ENCODE assay signal across 23 cellular contexts in genomic region chr9:2199999-2200796, GRCh38.
DNase-seq lines count a peak whose midpoint lies in the region; ATAC-seq and TF ChIP-seq lines count a peak whose summit lies in the region.
"Had no signal": no experiment of that assay in that cellular context is flagged by ENCODE, and none has a peak within 500 bp of the region (broad histone marks: within the 10 kb centered on the region; RNA-seq: fewer than 3 reads in every experiment).

No MANE protein-coding gene starts in this region.

- H2BK120ac ChIP-seq in mesenchymal stem cell (ENCODE audit: low read depth, low read length): no peak overlapping the region

- no peak overlapping the region for H3K23ac ChIP-seq in mesenchymal stem cell (ENCODE audit: low read length in 2 of 2)

- H2BK15ac ChIP-seq in mesenchymal stem cell (ENCODE audit: low read depth, poor library complexity, severe bottlenecking): no peak overlapping the region

- no peak overlapping the region for H3K18ac ChIP-seq in mesenchymal stem cell (ENCODE audit: low read depth in 1 of 2, low read length in 2 of 2)

- 82% methylated on average over 7 of the region's 7 CpGs for WGBS in mesenchymal stem cell
- 93 to 98% methylated on average over 7 of the region's 7 CpGs for whole genome bisulfite sequencing in heart right ventricle, 2 donors

- H2AFZ ChIP-seq in mesenchymal stem cell (ENCODE audit: low read depth, low read length): no peak overlapping the region

- H3K14ac ChIP-seq in mesenchymal stem cell (ENCODE audit: low read length in 2 of 2): no peak overlapping the region

- H3K27me3 ChIP-seq in HUES48 (ENCODE audit: control insufficient read depth, insufficient read depth, low read length) (no peaks in the 10 kb centered on the region), mesenchymal stem cell (ENCODE audit: control insufficient read depth in 1 of 2, insufficient read depth in 1 of 2, low read length in 2 of 2) (no peaks in the 10 kb centered on the region), heart right ventricle (no peaks in the 10 kb centered on the region)
- H3K27me3 ChIP-seq: cardiac muscle cell, pancreas, right atrium auricular region, tibial artery had no signal

- H4K91ac ChIP-seq in mesenchymal stem cell (ENCODE audit: low read length): peak overlapping the region; percentile 15

- H3K36me3 Mint-ChIP-seq in activated T-helper 1 cell treated with anti-CD3 and anti-CD28 coated beads, Interleukin-12 subunit alpha, Interleukin-12 subunit beta, Interleukin-2, Interleukin-4 antibody, amounts not matched to agents 30 ng/mL and 10 ng/mL and 1 ng/mL, durations not matched to agents 14 hours and 24 hours and 36 hours (ENCODE audit: low read depth): peaks cover 16% of the 10 kb centered on the region

- no peak overlapping the region for H3K4me3 Mint-ChIP-seq in activated T-helper 1 cell treated with anti-CD3 and anti-CD28 coated beads, Interleukin-12 subunit alpha, Interleukin-12 subunit beta, Interleukin-2, Interleukin-4 antibody, amounts not matched to agents 30 ng/mL and 10 ng/mL and 1 ng/mL, durations not matched to agents 14 hours and 24 hours and 36 hours
- H3K4me3 Mint-ChIP-seq: nephron; stimulated activated naive CD8-positive, alpha-beta T cell treated with anti-CD3 and anti-CD28 coated beads, Interleukin-15, amount 100 ng/mL, for 72 hours; T-helper 2 cell treated with Interferon-gamma antibody and Interleukin-4, amounts not matched to agents 5 μg/mL and 100 μg/mL, for 36 hours had no signal

- H3K27ac ChIP-seq in HUES48 (ENCODE audit: low read depth, low read length) (peak overlapping the region; percentile 67), mesenchymal stem cell (ENCODE audit: low read length, poor library complexity, severe bottlenecking) (no peak overlapping the region), heart right ventricle (no peak overlapping the region)
- H3K27ac ChIP-seq: cardiac muscle cell, pancreas, right atrium auricular region, tibial artery, VCaP had no signal

- H2AK5ac ChIP-seq in mesenchymal stem cell (ENCODE audit: low read length, severe bottlenecking): no peak overlapping the region

- H2BK12ac ChIP-seq in mesenchymal stem cell (ENCODE audit: low read length in 2 of 2): no peak overlapping the region

- H3K27ac Mint-ChIP-seq in activated T-helper 1 cell treated with anti-CD3 and anti-CD28 coated beads, Interleukin-12 subunit alpha, Interleukin-12 subunit beta, Interleukin-2, Interleukin-4 antibody, amounts not matched to agents 30 ng/mL and 10 ng/mL and 1 ng/mL, durations not matched to agents 14 hours and 24 hours and 36 hours: peak overlapping the region; percentile 25
- H3K27ac Mint-ChIP-seq: nephron; T-helper 2 cell treated with Interferon-gamma antibody and Interleukin-4, amounts not matched to agents 5 μg/mL and 100 μg/mL, for 36 hours had no signal

- H4K8ac ChIP-seq in mesenchymal stem cell (ENCODE audit: low read length): no peak overlapping the region

- no peaks in the 10 kb centered on the region for H3K27me3 Mint-ChIP-seq in activated T-helper 1 cell treated with anti-CD3 and anti-CD28 coated beads, Interleukin-12 subunit alpha, Interleukin-12 subunit beta, Interleukin-2, Interleukin-4 antibody, amounts not matched to agents 30 ng/mL and 10 ng/mL and 1 ng/mL, durations not matched to agents 14 hours and 24 hours and 36 hours (ENCODE audit: insufficient read depth)
- H3K27me3 Mint-ChIP-seq: stimulated activated naive CD8-positive, alpha-beta T cell treated with anti-CD3 and anti-CD28 coated beads, Interleukin-15, amount 100 ng/mL, for 72 hours had no signal

- no peak overlapping the region for H3K4me2 ChIP-seq in mesenchymal stem cell (ENCODE audit: low read length, poor library complexity, severe bottlenecking)

- peaks cover 13% of the 10 kb centered on the region for H3K4me1 ChIP-seq in HUES48 (ENCODE audit: control insufficient read depth, insufficient read depth, low read length)
- H3K4me1 ChIP-seq in mesenchymal stem cell (ENCODE audit: control insufficient read depth, insufficient read depth, low read depth, low read length): no peaks in the 10 kb centered on the region
- H3K4me1 ChIP-seq in heart right ventricle: no peaks in the 10 kb centered on the region
- H3K4me1 ChIP-seq: pancreas, right atrium auricular region, tibial artery had no signal

- H3K79me1 ChIP-seq in mesenchymal stem cell (replicated peaks; ENCODE audit: low read length, poor library complexity, severe bottlenecking): peaks cover 2% of the 10 kb centered on the region

- H3K9ac ChIP-seq in HUES48 (ENCODE audit: low read depth, low read length): no peak overlapping the region
- H3K9ac ChIP-seq in mesenchymal stem cell (ENCODE audit: low read length): no peak overlapping the region

- no peak for DNase-seq in activated T-helper 1 cell treated with anti-CD3 and anti-CD28 coated beads, Interleukin-12 subunit alpha, Interleukin-12 subunit beta, Interleukin-2, Interleukin-4 antibody, amounts not matched to agents 30 ng/mL and 10 ng/mL and 1 ng/mL, durations not matched to agents 14 hours and 24 hours and 36 hours (ENCODE audit: low spot score)
- DNase-seq in mesenchymal stem cell: no peak
- DNase-seq in stimulated activated CD4-positive, alpha-beta T cell treated with anti-CD3 and anti-CD28 coated beads, Interleukin-15, amount 100 ng/mL, for 24 hours: no peak
- DNase-seq in heart right ventricle: no peak
- DNase-seq: activated CD4-positive, alpha-beta T cell treated with anti-CD3 and anti-CD28 coated beads, Interleukin-2, amount 50 U/mL, for 1 hour; activated gamma-delta T cell; CD8-positive, alpha-beta memory T cell; DMS53; NCI-H1105; NCI-H2081 treated with DMSO at 0.1 percent for 48 hours; NCI-H510A; pancreas; stimulated activated naive CD8-positive, alpha-beta T cell treated with anti-CD3 and anti-CD28 coated beads, Interleukin-15, amount 100 ng/mL, for 72 hours; tibial artery had no signal

- H3K4me1 Mint-ChIP-seq in activated T-helper 1 cell treated with anti-CD3 and anti-CD28 coated beads, Interleukin-12 subunit alpha, Interleukin-12 subunit beta, Interleukin-2, Interleukin-4 antibody, amounts not matched to agents 30 ng/mL and 10 ng/mL and 1 ng/mL, durations not matched to agents 14 hours and 24 hours and 36 hours (ENCODE audit: low read depth): peaks cover 11% of the 10 kb centered on the region
- H3K4me1 Mint-ChIP-seq: CD8-positive, alpha-beta memory T cell had no signal

- H3K4me3 ChIP-seq in HUES48 (ENCODE audit: low read depth, low read length): no peak overlapping the region
- H3K4me3 ChIP-seq in mesenchymal stem cell (ENCODE audit: insufficient read depth in 1 of 2, low read depth in 1 of 2, low read length in 2 of 2): no peak overlapping the region
- H3K4me3 ChIP-seq in heart right ventricle: no peak overlapping the region
- H3K4me3 ChIP-seq: cardiac muscle cell, pancreas, right atrium auricular region, tibial artery had no signal

- H3K9me3 ChIP-seq in HUES48 (ENCODE audit: control insufficient read depth, insufficient read depth, low read length) (peaks cover 25% of the 10 kb centered on the region), mesenchymal stem cell (ENCODE audit: control insufficient read depth, low read length) (peaks cover 4% of the 10 kb centered on the region), heart right ventricle (peaks cover 0 to 19% (median 0%) of the 10 kb centered on the region in 11 donors)
- H3K9me3 ChIP-seq: pancreas, right atrium auricular region had no signal

- peaks cover 9% of the 10 kb centered on the region for H3K9me3 Mint-ChIP-seq in activated T-helper 1 cell treated with anti-CD3 and anti-CD28 coated beads, Interleukin-12 subunit alpha, Interleukin-12 subunit beta, Interleukin-2, Interleukin-4 antibody, amounts not matched to agents 30 ng/mL and 10 ng/mL and 1 ng/mL, durations not matched to agents 14 hours and 24 hours and 36 hours

- H3K4ac ChIP-seq in mesenchymal stem cell (ENCODE audit: low read depth in 1 of 2, low read length in 2 of 2): no peak overlapping the region

- peak; percentile 18 for TF ChIP-seq CTCF in GM12873 (IDR thresholded peaks at IDR 0.05; ENCODE audit: insufficient read depth, low read depth, low read length, missing control alignments)
- no peak for TF ChIP-seq CTCF in heart right ventricle (IDR thresholded peaks at IDR 0.05)

- intact Hi-C loops in activated T-helper 1 cell treated with anti-CD3 and anti-CD28 coated beads, Interleukin-12 subunit alpha, Interleukin-12 subunit beta, Interleukin-2, Interleukin-4 antibody, amounts not matched to agents 30 ng/mL and 10 ng/mL and 1 ng/mL, durations not matched to agents 14 hours and 24 hours and 36 hours (cut with micrococcal nuclease): loop anchor here (10.0 kb wide), 1 partner anchor 425 kb away; the partner anchor contains the start of gene VLDLR
- intact Hi-C loops in heart right ventricle (cut with DNase I): loop anchor here in 1 of 10 donors (10.0 kb wide), 1 partner anchor 55 kb away; no protein-coding TSS in a partner anchor

- no peak for ATAC-seq in HG03439 (IDR thresholded peaks at IDR 0.05; ENCODE audit: unreplicated experiment)
- ATAC-seq in heart right ventricle: no peak
- ATAC-seq: pancreas; SK-N-SH treated with all-trans-retinoic acid at 6 μM for 48 hours; stimulated activated naive CD8-positive, alpha-beta T cell treated with anti-CD3 and anti-CD28 coated beads, Interleukin-15, amount 100 ng/mL, for 72 hours had no signal

- H2BK5ac ChIP-seq in mesenchymal stem cell (ENCODE audit: low read depth, low read length, poor library complexity, severe bottlenecking): no peak overlapping the region

- H3K36me3 ChIP-seq in HUES48 (ENCODE audit: control insufficient read depth, insufficient read depth, low read length) (peaks cover 2% of the 10 kb centered on the region; the same call in 1 of the 2 replicates), mesenchymal stem cell (ENCODE audit: control insufficient read depth in 1 of 2, insufficient read depth in 2 of 2, low read depth in 1 of 2, low read length in 2 of 2) (peaks cover 0 to 13% of the 10 kb centered on the region in 2 experiments), heart right ventricle (peaks cover 0 to 43% (median 1%) of the 10 kb centered on the region in 9 donors)
- H3K36me3 ChIP-seq: cardiac muscle cell, pancreas, right atrium auricular region had no signal
